Comparison of ENCODE assay signal across 1 cellular context in genomic region chr7:75694636-75695035, GRCh38.
TF ChIP-seq lines count a peak whose summit lies in the region.

No MANE protein-coding gene starts in this region.

TF ChIP-seq in K562, 482 proteins besides CTCF, POLR2A, EP300 and RAD21 (continued from another document and continues in another):
- TF ChIP-seq TFAP4 (CRISPR knock-in tag; IDR thresholded peaks at IDR 0.05; ENCODE audit: borderline replicate concordance) (0 out of 2 replicates have a peak, but pooled peaks have one; percentile 11), MNT (conservative IDR thresholded peaks at IDR 0.05) (no peak; a peak in 1 of 4 replicates), CC2D1A (IDR thresholded peaks at IDR 0.05) (0 out of 2 replicates have a peak, but pooled peaks have one; percentile 17), ATF3 (IDR thresholded peaks at IDR 0.05) (peak; percentile 20; the same call in 1 of the 2 replicates), ATF3 (CRISPR knock-in tag; conservative IDR thresholded peaks at IDR 0.05) (no peak), TBL1XR1 (IDR thresholded peaks at IDR 0.05; ENCODE audit: low read length in 2 of 2) (no peak), ETV1 (tag; conservative IDR thresholded peaks at IDR 0.05; ENCODE audit: low read depth) (no peak), GTF2B (IDR thresholded peaks at IDR 0.05; ENCODE audit: extremely low read depth, insufficient read length) (no peak), ELF1 (tag; IDR thresholded peaks at IDR 0.05) (no peak), SP1 (CRISPR knock-in tag; IDR thresholded peaks at IDR 0.05) (no peak), ZNF511 (CRISPR knock-in tag; IDR thresholded peaks at IDR 0.05) (no peak), CHD7 (IDR thresholded peaks at IDR 0.05; ENCODE audit: low read depth, low read length) (no peak), THAP12 (CRISPR knock-in tag; IDR thresholded peaks at IDR 0.05) (no peak), HDAC2 (IDR thresholded peaks at IDR 0.05) (peak; percentile 72; the same call in 1 of the 2 replicates), SMARCE1 (IDR thresholded peaks at IDR 0.05) (peak; percentile 70; the same call in 1 of the 2 replicates), ZNF778 (CRISPR knock-in tag; IDR thresholded peaks at IDR 0.05) (no peak), CBX5 (IDR thresholded peaks at IDR 0.05; ENCODE audit: borderline replicate concordance, low read depth) (no peak), MEF2A (IDR thresholded peaks at IDR 0.05; ENCODE audit: control insufficient read depth, low read depth, low read length) (peak; percentile 93), HDAC1 (IDR thresholded peaks at IDR 0.05) (peak in 1 of 2 experiments; percentile 72; a peak in 1 of 4 replicates), KLF16 (IDR thresholded peaks at IDR 0.05) (peak; percentile 59), MCM7 (IDR thresholded peaks at IDR 0.05) (no peak), POU5F1 (IDR thresholded peaks at IDR 0.05; ENCODE audit: borderline replicate concordance, low read depth, low read length, partially characterized antibody) (no peak), BCOR (IDR thresholded peaks at IDR 0.05) (peak; percentile 80), DPF2 (IDR thresholded peaks at IDR 0.05) (peak; percentile 77), RCOR1 (IDR thresholded peaks at IDR 0.05; ENCODE audit: borderline replicate concordance in 1 of 2, low read depth in 2 of 2, low read length in 2 of 2) (peak in 1 of 2 experiments; percentile 48; a peak in 1 of 4 replicates), TGIF2 (CRISPR knock-in tag; IDR thresholded peaks at IDR 0.05) (no peak), CBFA2T2 (conservative IDR thresholded peaks at IDR 0.05) (peak; percentile 77), CHD4 (IDR thresholded peaks at IDR 0.05; ENCODE audit: insufficient read depth, insufficient replicate concordance, low read depth, low read length, poor library complexity, severe bottlenecking) (no peak), ZC3H8 (IDR thresholded peaks at IDR 0.05) (no peak), STAT5A (IDR thresholded peaks at IDR 0.05; ENCODE audit: borderline replicate concordance, low read length) (0 out of 2 replicates have a peak, but pooled peaks have one; percentile 24), MEF2D (tag; conservative IDR thresholded peaks at IDR 0.05; ENCODE audit: low read depth) (peak; percentile 96), TAL1 (IDR thresholded peaks at IDR 0.05) (peak; percentile 83), MEIS2 (IDR thresholded peaks at IDR 0.05; ENCODE audit: partially characterized antibody) (peak; percentile 57), ZNF507 (tag; conservative IDR thresholded peaks at IDR 0.05) (no peak), ZNF609 (CRISPR knock-in tag; IDR thresholded peaks at IDR 0.05; ENCODE audit: borderline replicate concordance) (no peak), LARP7 (IDR thresholded peaks at IDR 0.05) (no peak), ZNF197 (CRISPR knock-in tag; IDR thresholded peaks at IDR 0.05; ENCODE audit: low read depth) (no peak), GATA2 (CRISPR knock-in tag; IDR thresholded peaks at IDR 0.05) (peak; percentile 61), XRCC4 (IDR thresholded peaks at IDR 0.05; ENCODE audit: extremely low read depth, insufficient read depth, insufficient read length) (no peak)
